8 cellular contexts compared by ENCODE assay signal in genomic region chr9:79812099-79812498, GRCh38.
DNase-seq lines count a peak whose midpoint lies in the region; ATAC-seq and TF ChIP-seq lines count a peak whose summit lies in the region.
"Had no signal": no experiment of that assay in that cellular context is flagged by ENCODE, and none has a peak within 500 bp of the region (broad histone marks: within the 10 kb centered on the region; RNA-seq: fewer than 3 reads in every experiment).

No MANE protein-coding gene starts in this region.

- no TSS peak for BruUV-seq in OCI-LY7 (replicated peaks; lab: Mats Ljungman, UMichigan)
- no TSS peak for BruUV-seq in Caco-2 (replicated peaks; lab: Mats Ljungman, UMichigan)

- peaks cover 39% of the 10 kb centered on the region for H3K4me1 Mint-ChIP-seq in GM23338
- peaks cover 28% of the 10 kb centered on the region for H3K4me1 Mint-ChIP-seq in nephron progenitor cell
- H3K4me1 Mint-ChIP-seq in Caco-2 (ENCODE audit: low read depth, unreplicated experiment): no peaks in the 10 kb centered on the region

- H3K9me2 ChIP-seq in GM23338 (ENCODE audit: insufficient read depth) (no peaks in the 10 kb centered on the region; the same call in 1 of the 2 replicates), OCI-LY7 (ENCODE audit: insufficient read depth, low read length) (no peaks in the 10 kb centered on the region)

- no peaks in the 10 kb centered on the region for H3K9me3 Mint-ChIP-seq in GM23338
- H3K9me3 Mint-ChIP-seq in nephron progenitor cell: no peaks in the 10 kb centered on the region
- no peaks in the 10 kb centered on the region for H3K9me3 Mint-ChIP-seq in Caco-2 (ENCODE audit: unreplicated experiment)

- no peak for DNase-seq in GM23338 (ENCODE audit: low spot score)
- no peak for DNase-seq in OCI-LY7 (ENCODE audit: low spot score)
- DNase-seq in nephron progenitor cell: no peak
- no peak for DNase-seq in Caco-2
- DNase-seq in activated effector memory CD4-positive, alpha-beta T cell treated with anti-CD3 and anti-CD28 coated beads, Interleukin-2, amount 50 U/mL, for 16 hours: no peak
- no peak for DNase-seq in cerebellar nuclear complex (lab: John Stamatoyannopoulos, UW)
- DNase-seq: right cardiac atrium had no signal

- peak; percentile 6 for ATAC-seq in GM18870 (IDR thresholded peaks at IDR 0.05; ENCODE audit: unreplicated experiment)
- ATAC-seq in GM23338: no peak
- ATAC-seq: right cardiac atrium had no signal

- POLR2A ChIA-PET in OCI-LY7 (lab: Charles Lee): no interaction called here
- POLR2A ChIA-PET in Caco-2 (lab: Charles Lee): no interaction called here

- intact Hi-C loops in OCI-LY7 (cut with micrococcal nuclease; ENCODE audit: unreplicated experiment) (loop anchor here (10.0 kb wide), 1 partner anchor 237 kb away; the partner anchor contains the start of gene TLE4), Caco-2 (cut with micrococcal nuclease; ENCODE audit: unreplicated experiment) (no loop called here)

- H3K27ac Mint-ChIP-seq in GM23338: peak overlapping the region; percentile 69
- peak overlapping the region; percentile 0 for H3K27ac Mint-ChIP-seq in nephron progenitor cell
- H3K27ac Mint-ChIP-seq in Caco-2 (ENCODE audit: unreplicated experiment): no peak overlapping the region

- no peaks in the 10 kb centered on the region for H3F3A ChIP-seq in GM23338 (replicated peaks; ENCODE audit: low read depth)

- TF ChIP-seq CTCF in GM23338 (conservative IDR thresholded peaks at IDR 0.05; ENCODE audit: low read depth in 2 of 2) (no peak), OCI-LY7 (conservative IDR thresholded peaks at IDR 0.05; ENCODE audit: low read length) (no peak), nephron progenitor cell (IDR thresholded peaks at IDR 0.05) (no peak), Caco-2 (IDR thresholded peaks at IDR 0.05; ENCODE audit: insufficient read depth in 1 of 2, low read depth in 1 of 2, low read length in 1 of 2, severe bottlenecking in 1 of 2, unreplicated experiment in 1 of 2) (no peak)

- H3K4me1 ChIP-seq in GM23338 (ENCODE audit: insufficient read depth) (peaks cover 41% of the 10 kb centered on the region), OCI-LY7 (ENCODE audit: insufficient read depth, low read length, poor library complexity, severe bottlenecking) (peaks cover 7% of the 10 kb centered on the region), Caco-2 (no peaks in the 10 kb centered on the region)

- H3K79me2 ChIP-seq in GM23338 (replicated peaks; ENCODE audit: insufficient read depth): no peaks in the 10 kb centered on the region
- H3K79me2 ChIP-seq in OCI-LY7 (ENCODE audit: insufficient read depth, low read depth, low read length): no peaks in the 10 kb centered on the region

- peak overlapping the region; percentile 28 for H3K4me2 ChIP-seq in GM23338
- H3K4me2 ChIP-seq in OCI-LY7 (ENCODE audit: low read length): peak overlapping the region; percentile 31; the same call in 1 of the 2 replicates

- H4K20me1 ChIP-seq in GM23338 (replicated peaks; ENCODE audit: insufficient read depth) (no peaks in the 10 kb centered on the region), OCI-LY7 (ENCODE audit: insufficient read depth, low read length) (no peaks in the 10 kb centered on the region)

- no peak overlapping the region for H3K4me3 ChIP-seq in GM23338
- H3K4me3 ChIP-seq in OCI-LY7 (ENCODE audit: low read depth, low read length, poor library complexity, severe bottlenecking): no peak overlapping the region
- H3K4me3 ChIP-seq in Caco-2 (ENCODE audit: low read depth, low read length): no peak overlapping the region

- H3K27me3 ChIP-seq in GM23338 (ENCODE audit: insufficient read depth): no peaks in the 10 kb centered on the region
- H3K27me3 ChIP-seq in Caco-2 (replicated peaks; ENCODE audit: control insufficient read depth, insufficient read depth, low read length): no peaks in the 10 kb centered on the region

- no peaks in the 10 kb centered on the region for H3K36me3 Mint-ChIP-seq in GM23338 (ENCODE audit: low read depth)
- no peaks in the 10 kb centered on the region for H3K36me3 Mint-ChIP-seq in nephron progenitor cell (ENCODE audit: low read depth)
- H3K36me3 Mint-ChIP-seq in Caco-2 (ENCODE audit: insufficient read depth, unreplicated experiment): no peaks in the 10 kb centered on the region

- H3K27ac ChIP-seq in GM23338 (ENCODE audit: low read depth): peak overlapping the region; percentile 35; the same call in 1 of the 2 replicates
- H3K27ac ChIP-seq in OCI-LY7 (ENCODE audit: low read depth, low read length, poor library complexity, severe bottlenecking): no peak overlapping the region

- CTCF ChIA-PET in OCI-LY7 (lab: Charles Lee; ENCODE audit: unreplicated experiment) (interaction anchor here (0.8 kb wide), 1 partner anchor 56 kb away, joined by 3 read pairs; no protein-coding TSS in a partner anchor), Caco-2 (lab: Charles Lee) (no interaction called here)

- H3K4me3 Mint-ChIP-seq in GM23338: no peak overlapping the region
- H3K4me3 Mint-ChIP-seq in nephron progenitor cell: no peak overlapping the region
- H3K4me3 Mint-ChIP-seq in Caco-2 (ENCODE audit: unreplicated experiment): no peak overlapping the region

- H2AFZ ChIP-seq in GM23338 (peak overlapping the region; percentile 53; the same call in 1 of the 2 replicates), OCI-LY7 (ENCODE audit: low read length) (no peak overlapping the region)

- H3K27me3 Mint-ChIP-seq in GM23338 (ENCODE audit: insufficient read depth, low read depth, poor library complexity): peaks cover 1% of the 10 kb centered on the region
- H3K27me3 Mint-ChIP-seq in nephron progenitor cell (ENCODE audit: low read depth, poor library complexity): peaks cover 2% of the 10 kb centered on the region
- H3K27me3 Mint-ChIP-seq in Caco-2 (ENCODE audit: insufficient read depth, unreplicated experiment): no peaks in the 10 kb centered on the region

- H3K9me3 ChIP-seq in OCI-LY7 (ENCODE audit: low read length): no peaks in the 10 kb centered on the region
- H3K9me3 ChIP-seq in Caco-2: no peaks in the 10 kb centered on the region

- H3K36me3 ChIP-seq in GM23338 (ENCODE audit: insufficient read depth) (no peaks in the 10 kb centered on the region), OCI-LY7 (ENCODE audit: insufficient read depth, low read length) (no peaks in the 10 kb centered on the region), Caco-2 (ENCODE audit: control insufficient read depth, insufficient read depth, low read length) (no peaks in the 10 kb centered on the region)

TF ChIP-seq in GM23338, 12 proteins besides CTCF, POLR2A, EP300 and RAD21 (continues in another document):
- no peak for TF ChIP-seq STAT1 (IDR thresholded peaks at IDR 0.05; ENCODE audit: unreplicated experiment)
- no peak for TF ChIP-seq CREB1 (CRISPR knock-in tag; IDR thresholded peaks at IDR 0.05; ENCODE audit: low read depth)
- TF ChIP-seq ETS1 (IDR thresholded peaks at IDR 0.05): no peak
- no peak for TF ChIP-seq JUNB (IDR thresholded peaks at IDR 0.05; ENCODE audit: unreplicated experiment)
